ENCODE assay signal across 8 cellular contexts in the genomic region with DNA sequence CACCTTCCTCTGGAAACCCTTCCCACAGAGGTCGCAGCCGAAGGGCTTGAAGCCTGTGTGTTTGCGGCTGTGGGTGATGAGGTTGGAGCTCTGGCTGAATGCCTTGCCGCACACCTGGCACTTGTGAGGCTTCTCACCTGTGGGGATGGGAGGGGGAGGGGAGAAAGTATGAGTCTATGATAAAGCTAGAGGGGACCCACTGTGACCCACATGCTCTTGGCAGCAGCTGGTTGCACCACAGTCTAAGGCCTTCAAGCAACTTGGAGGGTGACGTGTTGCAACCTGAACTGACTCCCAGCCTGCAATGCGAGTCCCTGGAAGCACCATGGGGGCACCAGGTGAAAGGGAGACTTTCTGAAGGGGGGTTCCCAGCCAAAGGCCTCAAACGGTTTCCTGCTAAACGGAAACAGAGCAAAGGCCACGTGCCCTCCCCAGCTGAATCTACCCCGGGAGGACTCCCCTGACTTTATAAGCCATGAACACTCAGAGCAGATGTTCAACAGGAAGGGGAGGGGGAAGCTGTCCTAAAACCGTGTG. TPM values are rescaled to one million over a fixed set of nuclear protein-coding genes. Genes with fewer than 3 reads are reported as not detected.
A peak's percentile ranks its signal among the peaks of the same experiment; 100 is the strongest.
DNase-seq lines count a peak whose midpoint lies in the region; ATAC-seq, FAIRE-seq and TF ChIP-seq lines count a peak whose summit lies in the region.

No MANE protein-coding gene starts in this region.

- H3K36me3 ChIP-seq in Peyer's patch (no peaks in the 10 kb centered on the region), GM12878 (ENCODE audit: control insufficient read depth in 2 of 2, insufficient read depth in 2 of 2, low read length in 1 of 2) (peaks cover 0 to 15% of the 10 kb centered on the region in 2 experiments; a peak in 2 of 4 replicates), upper lobe of right lung (peaks cover 4% of the 10 kb centered on the region), suprapubic skin (no peaks in the 10 kb centered on the region)

- TF ChIP-seq RAD21 in GM12878 (IDR thresholded peaks at IDR 0.05; ENCODE audit: insufficient read depth, low read depth, low read length): no peak

- peak overlapping the region in 2 of 4 donors; percentile 16 to 33 for H3K27ac ChIP-seq in Peyer's patch
- H3K27ac ChIP-seq in GM12878 (ENCODE audit: control insufficient read depth, insufficient read depth): no peak overlapping the region
- H3K27ac ChIP-seq in upper lobe of right lung: no peak overlapping the region
- H3K27ac ChIP-seq in suprapubic skin: no peak overlapping the region

- H3K9me3 ChIP-seq in Peyer's patch (no peaks in the 10 kb centered on the region), GM12878 (replicated peaks; ENCODE audit: control insufficient read depth, insufficient read depth, low read length) (no peaks in the 10 kb centered on the region), upper lobe of right lung (no peaks in the 10 kb centered on the region), suprapubic skin (no peaks in the 10 kb centered on the region)

- no peak for TF ChIP-seq EP300 in GM12878 (IDR thresholded peaks at IDR 0.05; ENCODE audit: borderline replicate concordance in 1 of 2, control insufficient read depth in 1 of 2, low read depth in 2 of 2, low read length in 2 of 2)
- TF ChIP-seq EP300 in suprapubic skin (IDR thresholded peaks at IDR 0.05): no peak

- SMC1A ChIA-PET in GM12878 (lab: Charles Lee; ENCODE audit: uncharacterized antibody, unreplicated experiment): interaction anchor here (0.8 to 2.9 kb wide), 6 partner anchors 9 to 127 kb away, joined by 3 to 41 read pairs (median 4); a partner anchor contains a TSS

- POLR2A ChIA-PET in GM12878 (lab: Charles Lee): no interaction called here

- peak; percentile 43 for DNase-seq in SKM-1 treated with dmso at 0.1 percent for 144 hours (lab: John Stamatoyannopoulos, UW; ENCODE audit: unreplicated experiment)
- DNase-seq in SKM-1 (lab: John Stamatoyannopoulos, UW; ENCODE audit: unreplicated experiment): no peak
- DNase-seq in Peyer's patch: peak in 2 of 3 donors; percentile 43 to 68
- DNase-seq in GM12878 (ENCODE audit: low read depth, low spot score): no peak
- DNase-seq in upper lobe of right lung: no peak
- DNase-seq in T1000 (lab: John Stamatoyannopoulos, UW): no peak
- no peak for DNase-seq in DMS153 (lab: John Stamatoyannopoulos, UW)
- no peak for DNase-seq in suprapubic skin (ENCODE audit: low spot score in 2 of 2)

- peaks cover 0 to 18% (median 0%) of the 10 kb centered on the region in 4 donors for H3K4me1 ChIP-seq in Peyer's patch
- H3K4me1 ChIP-seq in GM12878 (ENCODE audit: control insufficient read depth, insufficient read depth, low read length): peaks cover 34% of the 10 kb centered on the region
- H3K4me1 ChIP-seq in upper lobe of right lung: peaks cover 4% of the 10 kb centered on the region
- peaks cover 11% of the 10 kb centered on the region for H3K4me1 ChIP-seq in suprapubic skin

- H2AFZ ChIP-seq in GM12878 (ENCODE audit: control insufficient read depth, low read depth, low read length): peak overlapping the region; percentile 29

- in situ Hi-C loops in GM12878 (cut with MboI): no loop called here

- BruUV-seq in GM12878 (replicated peaks; lab: Mats Ljungman, UMichigan): no TSS peak

- RAD21 ChIA-PET in GM12878 (lab: Charles Lee; ENCODE audit: unreplicated experiment): interaction anchor here (0.5 to 5.1 kb wide), 6 partner anchors 9 to 121 kb away, joined by 3 to 69 read pairs (median 4); a partner anchor contains a TSS

- H3K27me3 ChIP-seq in Peyer's patch: peaks cover 0 to 11% of the 10 kb centered on the region in 2 donors
- no peaks in the 10 kb centered on the region for H3K27me3 ChIP-seq in GM12878 (replicated peaks in 1 of 2; ENCODE audit: control insufficient read depth in 2 of 2, insufficient read depth in 2 of 2, low read length in 1 of 2)
- H3K27me3 ChIP-seq in upper lobe of right lung: peaks cover 18% of the 10 kb centered on the region
- peaks cover 28% of the 10 kb centered on the region for H3K27me3 ChIP-seq in suprapubic skin

- TF ChIP-seq POLR2A in Peyer's patch (IDR thresholded peaks at IDR 0.05) (no peak), GM12878 (IDR thresholded peaks at IDR 0.05; ENCODE audit: low read depth, low read length) (0 out of 2 replicates have a peak, but pooled peaks have one; percentile 44), suprapubic skin (IDR thresholded peaks at IDR 0.05) (no peak)

- intact Hi-C loops in GM12878 (cut with micrococcal nuclease; ENCODE audit: unreplicated experiment): no loop called here
- intact Hi-C loops in upper lobe of right lung (cut with DNase I): no loop called here

- no peak for TF ChIP-seq CTCF in Peyer's patch (IDR thresholded peaks at IDR 0.05)
- no peak for TF ChIP-seq CTCF in GM12878 (IDR thresholded peaks at IDR 0.05 in 2 of 3, conservative IDR thresholded peaks at IDR 0.05 in 1 of 3; ENCODE audit: control insufficient read depth in 2 of 3, extremely low read depth in 1 of 3, insufficient read depth in 1 of 3, low read depth in 3 of 3, low read length in 3 of 3)
- TF ChIP-seq CTCF in upper lobe of right lung (IDR thresholded peaks at IDR 0.05): no peak
- TF ChIP-seq CTCF in suprapubic skin (IDR thresholded peaks at IDR 0.05): no peak

- WGBS in GM12878 (ENCODE audit: insufficient coverage, insufficient replicate concordance, low lambda C conversion rate, missing lambda C conversion rate): 74% methylated on average over 11 of the region's 11 CpGs
- 50% methylated on average over 11 of the region's 11 CpGs for WGBS in suprapubic skin

- peak; percentile 56 for ATAC-seq in GM12878
- ATAC-seq in upper lobe of right lung: peak; percentile 23

- no peaks in the 10 kb centered on the region for H3K79me2 ChIP-seq in GM12878 (ENCODE audit: control insufficient read depth, insufficient read depth, low read length)

- FAIRE-seq in GM12878 (lab: Jason Lieb, UNC): peak; percentile 49

- H3K4me2 ChIP-seq in GM12878 (ENCODE audit: control insufficient read depth, insufficient read depth): 0 out of 2 replicates have a peak overlapping the region, but pooled peaks have one; percentile 14

- H3K4me3 ChIP-seq in Peyer's patch (no peak overlapping the region), GM12878 (no peak overlapping the region), upper lobe of right lung (no peak overlapping the region), suprapubic skin (no peak overlapping the region)

- CTCF ChIA-PET in GM12878 (lab: Yijun Ruan, JAX): interaction anchor here (0.5 to 1.0 kb wide), 3 partner anchors 10 to 108 kb away, joined by 3 to 4 read pairs (median 3); a partner anchor contains a TSS

- no peak overlapping the region for H3K9ac ChIP-seq in GM12878 (ENCODE audit: control insufficient read depth, insufficient read depth, low read length)

- no peaks in the 10 kb centered on the region for H4K20me1 ChIP-seq in GM12878 (ENCODE audit: control insufficient read depth, insufficient read depth)

TF ChIP-seq in GM12878, 131 proteins besides CTCF, POLR2A, EP300 and RAD21 (continues in another document):
- 0 out of 2 replicates have a peak, but pooled peaks have one; percentile 36 for TF ChIP-seq TCF12 (IDR thresholded peaks at IDR 0.05; ENCODE audit: low read depth, low read length)
- TF ChIP-seq RUNX3 (IDR thresholded peaks at IDR 0.05; ENCODE audit: low read length): peak; percentile 40; the same call in 1 of the 2 replicates
- no peak for TF ChIP-seq DPF2 (IDR thresholded peaks at IDR 0.05)

RNA-seq across cellular contexts. Expression of a gene that starts 10.6 kb away (rescaled TPM):
- total RNA-seq in Peyer's patch (10 to 100 TPM in 1 of 4 donors, 1 to 10 TPM in 3; 6.5 to 15.5 (median 9.1) TPM), GM12878 (2014; rRNA removed) (11.2 and 11.9 TPM in 2 replicates), GM12878 (2014; rRNA removed; fragmentation: Illumina TruSeq; extraction: Trizol) (7.1 and 7.3 TPM in 2 replicates), GM12878 (2021) (12.4 and 13.0 TPM in 2 replicates), upper lobe of right lung (5.4 TPM), suprapubic skin (under 1 TPM in 2 of 4 donors, not detected in 2; 0.36 to 0.48 TPM)
- total RNA-seq in GM12878 (2013; cell fraction: nucleolus; rRNA removed): 32.5 and 37.0 TPM in 2 replicates
- polyA plus RNA-seq in GM12878 (2011; ENCODE audit: low read depth): 3.1 TPM
- polyA plus RNA-seq in GM12878 (2011; rRNA removed) (14.1 and 18.3 TPM in 2 replicates), GM12878 (2014; fragmentation: Illumina TruSeq; extraction: Trizol) (6.9 and 7.1 TPM in 2 replicates), GM12878 (2014; fragmentation: Nextera tagmentation; extraction: Ambion mirVana) (1 to 10 TPM; 1.8 to 2.2 TPM), GM12878 (2014; rRNA removed) (9.5 and 11.6 TPM in 2 replicates), GM12878 (2016; fragmentation: Nextera tagmentation; extraction: Ambion mirVana) (1 to 10 TPM; 6.0 to 7.5 TPM)
- polyA plus RNA-seq in GM12878 (2011; cell fraction: cytosol; rRNA removed): 19.1 and 25.6 TPM in 2 replicates
- 71.3 and 78.7 TPM in 2 replicates for polyA plus RNA-seq in GM12878 (2011; cell fraction: nucleus; rRNA removed)
- 3.7 and 5.5 TPM in 2 replicates for polyA plus RNA-seq in GM12878 (2012)
- polyA minus RNA-seq in GM12878 (2011; rRNA and poly(A)+ RNA removed): 23.6 and 29.8 TPM in 2 replicates
- 10.5 and 13.4 TPM in 2 replicates for polyA minus RNA-seq in GM12878 (2011; cell fraction: cytosol; rRNA and poly(A)+ RNA removed)
- polyA minus RNA-seq in GM12878 (2011; cell fraction: nucleus; rRNA and poly(A)+ RNA removed): 25.0 and 43.4 TPM in 2 replicates

Comparison
In these comparisons a context has a peak if more than half of its experiments do, and no peak if none do; other contexts are left out.
1. DNase-seq: peak in SKM-1 treated with dmso at 0.1 percent for 144 hours (single experiment) and Peyer's patch (2 of 3); none in SKM-1 (single experiment), GM12878 (single experiment), upper lobe of right lung (single experiment), T1000 (single experiment), DMS153 (single experiment) and suprapubic skin (0 of 2).